Comparison of ENCODE assay signal across 14 cellular contexts in genomic region chr16:81755915-81756644, GRCh38. TPM values are rescaled to one million over a fixed set of nuclear protein-coding genes. Genes with fewer than 3 reads are reported as not detected.
DNase-seq lines count a peak whose midpoint lies in the region; ATAC-seq, FAIRE-seq and TF ChIP-seq lines count a peak whose summit lies in the region.
"Had no signal": no experiment of that assay in that cellular context is flagged by ENCODE, and none has a peak within 500 bp of the region (broad histone marks: within the 10 kb centered on the region; RNA-seq: fewer than 3 reads in every experiment).

No MANE protein-coding gene starts in this region.

- peak overlapping the region; percentile 73 for H2AFZ ChIP-seq in K562 (ENCODE audit: low read depth, low read length)

- no peaks in the 10 kb centered on the region for H3K4me1 ChIP-seq in breast epithelium
- H3K4me1 ChIP-seq in K562 (replicated peaks in 1 of 2; ENCODE audit: control insufficient read depth in 2 of 2, insufficient read depth in 2 of 2, low read length in 2 of 2), result peaks cover 28 to 37% of the 10 kb centered on the region in 2 experiments
- no peaks in the 10 kb centered on the region for H3K4me1 ChIP-seq in right lobe of liver

- H3K36me3 Mint-ChIP-seq in MCF 10A (ENCODE audit: insufficient read depth, unreplicated experiment), result no peaks in the 10 kb centered on the region
- no peaks in the 10 kb centered on the region for H3K36me3 Mint-ChIP-seq in type B pancreatic cell
- H3K36me3 Mint-ChIP-seq in mesothelial cell of epicardium, result no peaks in the 10 kb centered on the region

- H3K27me3 Mint-ChIP-seq in MCF 10A (ENCODE audit: insufficient read depth, unreplicated experiment), result no peaks in the 10 kb centered on the region
- no peaks in the 10 kb centered on the region for H3K27me3 Mint-ChIP-seq in type B pancreatic cell
- no peaks in the 10 kb centered on the region for H3K27me3 Mint-ChIP-seq in mesothelial cell of epicardium (ENCODE audit: low read depth)

- H3K4me3 Mint-ChIP-seq in MCF 10A (ENCODE audit: unreplicated experiment), result no peak overlapping the region
- H3K4me3 Mint-ChIP-seq in type B pancreatic cell, result no peak overlapping the region
- H3K4me3 Mint-ChIP-seq in mesothelial cell of epicardium, result no peak overlapping the region
- H3K4me3 Mint-ChIP-seq: effector memory CD8-positive, alpha-beta T cell; T-helper 17 cell had no signal

- H3K27ac ChIP-seq in breast epithelium (no peak overlapping the region), K562 (ENCODE audit: extremely low read depth, low read depth, low read length) (no peak overlapping the region), right lobe of liver (no peak overlapping the region)

- H3K36me3 ChIP-seq in breast epithelium, result no peaks in the 10 kb centered on the region
- H3K36me3 ChIP-seq in K562 (ENCODE audit: control insufficient read depth, insufficient read depth, low read length), result no peaks in the 10 kb centered on the region
- H3K36me3 ChIP-seq in right lobe of liver, result no peaks in the 10 kb centered on the region

- no peak overlapping the region for H3K4me3 ChIP-seq in breast epithelium
- H3K4me3 ChIP-seq in K562, result no peak overlapping the region
- H3K4me3 ChIP-seq in right lobe of liver, result no peak overlapping the region
- H3K4me3 ChIP-seq: A549 had no signal

- BruUV-seq in MCF 10A (replicated peaks; lab: Mats Ljungman, UMichigan), result no TSS peak
- BruUV-seq in K562 (replicated peaks; lab: Mats Ljungman, UMichigan), result no TSS peak

- TF ChIP-seq RAD21 in K562 (CRISPR knock-in tag; conservative IDR thresholded peaks at IDR 0.05 in 1 of 2, IDR thresholded peaks at IDR 0.05 in 1 of 2), result no peak

- intact Hi-C loops in MCF 10A (cut with micrococcal nuclease), result no loop called here
- intact Hi-C loops in breast epithelium (cut with DNase I; ENCODE audit: low total_unique reads), result no loop called here
- intact Hi-C loops in K562 (cut with micrococcal nuclease), result no loop called here
- intact Hi-C loops in right lobe of liver (cut with DNase I), result no loop called here

- H3K79me2 ChIP-seq in K562 (ENCODE audit: control insufficient read depth, insufficient read depth, low read length), result no peaks in the 10 kb centered on the region

- H3K4me1 Mint-ChIP-seq in MCF 10A (ENCODE audit: insufficient read depth, unreplicated experiment) (no peaks in the 10 kb centered on the region), type B pancreatic cell (ENCODE audit: unreplicated experiment) (no peaks in the 10 kb centered on the region), mesothelial cell of epicardium (peaks cover 4% of the 10 kb centered on the region)

- CTCF ChIA-PET in MCF 10A (lab: Yijun Ruan, JAX), result interaction anchor here (0.6 to 1.4 kb wide), 7 partner anchors 7 to 720 kb away, joined by 3 to 4 read pairs (median 3); partner anchors contain the start of gene ATMIN
- CTCF ChIA-PET in K562 (lab: Yijun Ruan, JAX; ENCODE audit: low intra/inter-chr PET ratio), result no interaction called here

- no peak for DNase-seq in MCF 10A (ENCODE audit: unreplicated experiment)
- DNase-seq in breast epithelium (ENCODE audit: low spot score in 2 of 2), result no peak
- no peak for DNase-seq in K562 (ENCODE audit: extremely low read depth in 1 of 4, low spot score in 3 of 4)
- no peak for DNase-seq in right lobe of liver
- DNase-seq in type B pancreatic cell (ENCODE audit: extremely low spot score, unreplicated experiment), result no peak
- DNase-seq in stimulated activated CD8-positive, alpha-beta memory T cell treated with anti-CD3 and anti-CD28 coated beads, Interleukin-4, amount 100 ng/mL, for 48 hours, result no peak
- DNase-seq in mesothelial cell of epicardium (ENCODE audit: low spot score in 2 of 2, unreplicated experiment in 2 of 2), result no peak
- DNase-seq: DND-41; effector memory CD8-positive, alpha-beta T cell; NCI-H1694; stimulated activated naive CD4-positive, alpha-beta T cell treated with Interleukin-2 at 50 U/mL for 16 hours; T-helper 17 cell had no signal

- ATAC-seq in K562 (no peak), right lobe of liver (peak; percentile 46 to 66 (median 60)), HG03196 (IDR thresholded peaks at IDR 0.05; ENCODE audit: unreplicated experiment) (no peak)
- ATAC-seq: effector memory CD8-positive, alpha-beta T cell; T-helper 17 cell had no signal

- H3K9me3 ChIP-seq in breast epithelium (no peaks in the 10 kb centered on the region), K562 (replicated peaks; ENCODE audit: control insufficient read depth, insufficient read depth, low read depth, low read length) (no peaks in the 10 kb centered on the region), right lobe of liver (no peaks in the 10 kb centered on the region)

- no peak for TF ChIP-seq EP300 in K562 (IDR thresholded peaks at IDR 0.05; ENCODE audit: low read length)

- H3K9ac ChIP-seq in K562 (ENCODE audit: insufficient read depth in 1 of 2, low read depth in 2 of 2, low read length in 2 of 2), result peak overlapping the region in 1 of 2 experiments; percentile 64; a peak in 1 of 4 replicates

- H4K20me1 ChIP-seq in K562 (replicated peaks; ENCODE audit: control insufficient read depth, insufficient read depth, low read length), result no peaks in the 10 kb centered on the region

- 62% methylated on average over 13 of the region's 13 CpGs for WGBS in K562 (ENCODE audit: insufficient coverage, low coverage, missing lambda C conversion rate)
- WGBS in right lobe of liver (ENCODE audit: insufficient coverage, low coverage, low lambda C conversion rate, missing lambda C conversion rate), result 34% methylated on average over 9 of the region's 13 CpGs

- FAIRE-seq in K562 (lab: Jason Lieb, UNC), result no peak
- FAIRE-seq: A549 had no signal

- TF ChIP-seq CTCF in MCF 10A (IDR thresholded peaks at IDR 0.05; ENCODE audit: unreplicated experiment) (no peak), breast epithelium (IDR thresholded peaks at IDR 0.05) (no peak), K562 (IDR thresholded peaks at IDR 0.05 in 2 of 3, conservative IDR thresholded peaks at IDR 0.05 in 1 of 3; ENCODE audit: insufficient read depth in 2 of 3, low read depth in 1 of 3, low read length in 3 of 3) (no peak; a peak in 1 of 6 replicates), right lobe of liver (IDR thresholded peaks at IDR 0.05) (no peak), type B pancreatic cell (conservative IDR thresholded peaks at IDR 0.05) (no peak), mesothelial cell of epicardium (IDR thresholded peaks at IDR 0.05; ENCODE audit: unreplicated experiment) (no peak)

- H3K27me3 ChIP-seq in breast epithelium, result no peaks in the 10 kb centered on the region
- no peaks in the 10 kb centered on the region; a peak in 1 of 5 replicates for H3K27me3 ChIP-seq in K562 (ENCODE audit: control insufficient read depth in 2 of 2, insufficient read depth in 2 of 2, low read length in 2 of 2)
- H3K27me3 ChIP-seq in right lobe of liver, result no peaks in the 10 kb centered on the region

- H3K4me2 ChIP-seq in K562 (ENCODE audit: insufficient read depth, low read length), result no peak overlapping the region
- H3K4me2 ChIP-seq: A549 had no signal

- no peaks in the 10 kb centered on the region for H3K9me3 Mint-ChIP-seq in MCF 10A (ENCODE audit: unreplicated experiment)
- H3K9me3 Mint-ChIP-seq in type B pancreatic cell, result no peaks in the 10 kb centered on the region
- H3K9me3 Mint-ChIP-seq in mesothelial cell of epicardium, result peaks cover 4% of the 10 kb centered on the region
- H3K9me3 Mint-ChIP-seq: effector memory CD8-positive, alpha-beta T cell had no signal

- H3K27ac Mint-ChIP-seq in MCF 10A (ENCODE audit: low read depth, unreplicated experiment) (peak overlapping the region; percentile 8), type B pancreatic cell (peak overlapping the region; percentile 59), mesothelial cell of epicardium (no peak overlapping the region)
- H3K27ac Mint-ChIP-seq: effector memory CD8-positive, alpha-beta T cell; T-helper 17 cell had no signal

- H3K9me1 ChIP-seq in K562 (ENCODE audit: control insufficient read depth, insufficient read depth, low read length), result no peaks in the 10 kb centered on the region

- no peak for TF ChIP-seq POLR2A in breast epithelium (IDR thresholded peaks at IDR 0.05)
- TF ChIP-seq POLR2A in K562 (conservative IDR thresholded peaks at IDR 0.05), result no peak
- no peak for TF ChIP-seq POLR2A in right lobe of liver (IDR thresholded peaks at IDR 0.05)

- POLR2A ChIA-PET in MCF 10A (lab: Yijun Ruan, JAX) (no interaction called here), K562 (lab: Yijun Ruan, JAX) (interaction anchor here (0.9 to 1.9 kb wide), 4 partner anchors 10 to 305 kb away, joined by 3 to 8 read pairs (median 4); partner anchors contain the start of gene PLCG2)

- in situ Hi-C loops in K562 (cut with MboI), result no loop called here

TF ChIP-seq in K562, 482 proteins besides CTCF, POLR2A, EP300 and RAD21 (continues in another document):
- no peak for TF ChIP-seq ARHGAP35 (IDR thresholded peaks at IDR 0.05; ENCODE audit: partially characterized antibody)
- TF ChIP-seq ESRRA (IDR thresholded peaks at IDR 0.05; ENCODE audit: borderline replicate concordance, low read depth), result peak; percentile 86
- TF ChIP-seq ZFP36 (IDR thresholded peaks at IDR 0.05; ENCODE audit: low read depth, low read length, partially characterized antibody), result peak; percentile 23
- no peak for TF ChIP-seq POU5F1 (IDR thresholded peaks at IDR 0.05; ENCODE audit: borderline replicate concordance, low read depth, low read length, partially characterized antibody)

RNA-seq across cellular contexts. Expression of gene PLCG2, which starts 23.0 kb away (rescaled TPM):
- 5.2 and 6.0 TPM in 2 replicates for total RNA-seq in MCF 10A (2022)
- 10 to 100 TPM; 14.6 to 24.6 (median 24.3) TPM for total RNA-seq in breast epithelium
- total RNA-seq in K562 (2011; cell fraction: chromatin; rRNA removed; ENCODE audit: low replicate concordance), result 18.9 and 24.9 TPM in 2 replicates
- 10.9 and 11.8 TPM in 2 replicates for total RNA-seq in K562 (2011; cell fraction: nucleolus; rRNA removed)
- total RNA-seq in K562 (2011; cell fraction: nucleoplasm; rRNA removed), result 12.5 and 14.6 TPM in 2 replicates
- total RNA-seq in K562 (2014; rRNA removed), result 1.7 and 4.0 TPM in 2 replicates
- total RNA-seq in K562 (2014; rRNA removed; fragmentation: Illumina TruSeq; extraction: Trizol), result 2.7 and 3.3 TPM in 2 replicates
- total RNA-seq in K562 (2015; rRNA removed; fragmentation: Illumina TruSeq; extraction: Trizol), result 3.9 and 4.0 TPM in 2 replicates
- 7.1 and 8.6 TPM in 2 replicates for total RNA-seq in K562 (2021)
- 4.2 and 7.9 TPM in 2 replicates for polyA plus RNA-seq in K562 (2011; rRNA removed)
- 3.7 and 4.9 TPM in 2 replicates for polyA plus RNA-seq in K562 (2011; cell fraction: cytosol; rRNA removed)
- polyA plus RNA-seq in K562 (2011; cell fraction: nucleus; rRNA removed), result 15.0 and 22.1 TPM in 2 replicates
- 3.7 and 12.8 TPM in 2 replicates for polyA plus RNA-seq in K562 (2012)
- 2.6 and 3.1 TPM in 2 replicates for polyA plus RNA-seq in K562 (2014; fragmentation: Illumina TruSeq; extraction: Trizol)
- 1 to 10 TPM in 1 of 2 experiments, under 1 TPM in 1; 0.94 to 1.0 TPM for polyA plus RNA-seq in K562 (2014; fragmentation: Nextera tagmentation; extraction: Ambion mirVana)
- polyA plus RNA-seq in K562 (2014; rRNA removed), result 1.9 TPM in 2 replicates
- polyA minus RNA-seq in K562 (2011; rRNA and poly(A)+ RNA removed), result 9.3 and 12.6 TPM in 2 replicates
- polyA minus RNA-seq in K562 (2011; cell fraction: cytosol; rRNA and poly(A)+ RNA removed), result 8.3 and 9.6 TPM in 2 replicates
- polyA minus RNA-seq in K562 (2011; cell fraction: nucleus; rRNA and poly(A)+ RNA removed), result 11.0 and 21.5 TPM in 2 replicates
- total RNA-seq in right lobe of liver, result 10 to 100 TPM; 11.1 to 23.1 (median 17.7) TPM
- 12.4 and 31.1 TPM in 2 replicates for total RNA-seq in type B pancreatic cell (ENCODE audit: low replicate concordance)
- 3.1 to 5.7 TPM (median 4.2 TPM) in 3 replicates for total RNA-seq in mesothelial cell of epicardium

Comparison
In these comparisons a context has a peak if more than half of its experiments do, and no peak if none do; other contexts are left out.
1. ATAC-seq: peak in right lobe of liver (4 of 4); none in K562 (single experiment) and HG03196 (single experiment).